Comparison of ENCODE assay signal across 27 cellular contexts in the genomic region with DNA sequence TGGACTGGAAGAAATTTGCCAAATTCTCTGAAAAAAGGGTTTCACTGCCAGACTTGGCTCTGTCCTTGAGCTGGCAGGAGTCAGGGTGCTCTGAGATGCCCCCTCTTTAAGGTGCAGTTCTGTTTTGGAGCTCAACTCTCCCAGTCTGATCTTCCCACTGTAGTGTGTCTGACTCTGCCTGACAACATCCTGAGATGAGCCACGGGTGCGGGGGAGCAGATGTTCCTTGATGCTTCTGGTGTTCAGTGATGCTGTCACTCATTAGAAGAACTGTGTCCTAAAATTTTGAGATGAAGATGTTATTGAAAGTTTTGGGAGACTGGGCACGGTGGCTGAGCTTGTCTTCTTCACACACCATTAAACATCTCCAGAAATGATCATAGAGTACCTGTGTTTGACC.
"Had no signal": no experiment of that assay in that cellular context is flagged by ENCODE, and none has a peak within 500 bp of the region (broad histone marks: within the 10 kb centered on the region; RNA-seq: fewer than 3 reads in every experiment).

No MANE protein-coding gene starts in this region.

- H3K4me3 ChIP-seq: neural progenitor cell, ovary, right lobe of liver, sigmoid colon, stomach, thoracic aorta, thyroid gland, tibial nerve, upper lobe of right lung had no signal

- H3K79me2 ChIP-seq: parathyroid adenoma had no signal

- DNase-seq: naive B cell; naive thymus-derived CD8-positive, alpha-beta T cell; nephron progenitor cell; occipital lobe; ovary; right cardiac atrium; right lobe of liver; sigmoid colon; small intestine; stimulated activated CD4-positive, alpha-beta T cell treated with anti-CD3 and anti-CD28 coated beads, Interleukin-15, amount 100 ng/mL, for 24 hours; stimulated activated CD4-positive, alpha-beta T cell treated with anti-CD3 and anti-CD28 coated beads, Interleukin-2, amount 100 ng/mL, for 24 hours; stimulated activated CD4-positive, alpha-beta T cell treated with anti-CD3 and anti-CD28 coated beads, Interleukin-2, amount 100 ng/mL, for 48 hours; stimulated activated CD4-positive, alpha-beta T cell treated with anti-CD3 and anti-CD28 coated beads, Interleukin-4, amount 100 ng/mL, for 24 hours; stimulated activated naive B cell treated with anti-CD40 and anti-IgM and Interleukin-4, amounts not matched to agents 10 μg/mL and 1 μg/mL and 100 μg/mL, for 72 hours; stimulated activated naive CD4-positive, alpha-beta T cell treated with Interleukin-2 at 50 U/mL for 16 hours; stomach; thyroid gland; upper lobe of right lung had no signal

- H3K27ac ChIP-seq: neural progenitor cell, ovary, parathyroid adenoma, right lobe of liver, sigmoid colon, stomach, thoracic aorta, thyroid gland, tibial nerve, upper lobe of right lung had no signal

- H3K36me3 ChIP-seq: neural progenitor cell, ovary, right lobe of liver, sigmoid colon, stomach, thoracic aorta, thyroid gland, tibial nerve, upper lobe of right lung had no signal

- H2AFZ ChIP-seq: neural progenitor cell, parathyroid adenoma had no signal

- H3K4me1 ChIP-seq: neural progenitor cell, parathyroid adenoma, right lobe of liver, sigmoid colon, thyroid gland, tibial nerve, upper lobe of right lung had no signal

- H3K27me3 ChIP-seq: neural progenitor cell, ovary, sigmoid colon, stomach, thyroid gland, tibial nerve, upper lobe of right lung had no signal

- H3K4me2 ChIP-seq: neural progenitor cell had no signal

- H3K9me3 ChIP-seq: ovary, right lobe of liver, sigmoid colon, stomach, thoracic aorta, thyroid gland, tibial nerve, upper lobe of right lung had no signal

- ATAC-seq: naive thymus-derived CD8-positive, alpha-beta T cell; natural killer cell treated with Interleukin-12 subunit alpha and Interleukin-12 subunit beta and Interleukin-15 and Interleukin-18, amount 100 ng/mL, for 72 hours; right cardiac atrium; right lobe of liver; stimulated activated effector memory CD8-positive, alpha-beta T cell treated with anti-CD3 and anti-CD28 coated beads, Interleukin-12 subunit alpha, Interleukin-12 subunit beta, amount 100 ng/mL, for 72 hours; stimulated activated naive B cell treated with anti-CD40 and anti-IgM and Interleukin-4, amounts not matched to agents 10 μg/mL and 1 μg/mL and 100 μg/mL, for 72 hours; upper lobe of right lung had no signal

- H3K36me3 Mint-ChIP-seq: naive B cell; naive thymus-derived CD8-positive, alpha-beta T cell; natural killer cell treated with Interleukin-12 subunit alpha and Interleukin-12 subunit beta and Interleukin-15 and Interleukin-18, amount 100 ng/mL, for 72 hours; neural progenitor cell; stimulated activated effector memory CD8-positive, alpha-beta T cell treated with anti-CD3 and anti-CD28 coated beads, Interleukin-12 subunit alpha, Interleukin-12 subunit beta, amount 100 ng/mL, for 72 hours; stimulated activated naive B cell treated with anti-CD40 and anti-IgM and Interleukin-4, amounts not matched to agents 10 μg/mL and 1 μg/mL and 100 μg/mL, for 72 hours; type B pancreatic cell had no signal

- H3K4me1 Mint-ChIP-seq: naive thymus-derived CD8-positive, alpha-beta T cell; stimulated activated effector memory CD8-positive, alpha-beta T cell treated with anti-CD3 and anti-CD28 coated beads, Interleukin-12 subunit alpha, Interleukin-12 subunit beta, amount 100 ng/mL, for 72 hours; stimulated activated naive B cell treated with anti-CD40 and anti-IgM and Interleukin-4, amounts not matched to agents 10 μg/mL and 1 μg/mL and 100 μg/mL, for 72 hours had no signal

- H3K4me3 Mint-ChIP-seq: naive thymus-derived CD8-positive, alpha-beta T cell; natural killer cell treated with Interleukin-12 subunit alpha and Interleukin-12 subunit beta and Interleukin-15 and Interleukin-18, amount 100 ng/mL, for 72 hours; nephron progenitor cell; neural progenitor cell; stimulated activated effector memory CD8-positive, alpha-beta T cell treated with anti-CD3 and anti-CD28 coated beads, Interleukin-12 subunit alpha, Interleukin-12 subunit beta, amount 100 ng/mL, for 72 hours; stimulated activated naive B cell treated with anti-CD40 and anti-IgM and Interleukin-4, amounts not matched to agents 10 μg/mL and 1 μg/mL and 100 μg/mL, for 72 hours; stimulated activated naive CD8-positive, alpha-beta T cell treated with anti-CD3 and anti-CD28 coated beads, Interleukin-15, Interleukin-2, amounts not matched to agents 100 ng/mL and 50 ng/mL, for 24 hours; type B pancreatic cell had no signal

- H3K9ac ChIP-seq: neural progenitor cell, parathyroid adenoma had no signal

- H3K9me3 Mint-ChIP-seq: naive B cell; nephron progenitor cell; neural progenitor cell; stimulated activated naive B cell treated with anti-CD40 and anti-IgM and Interleukin-4, amounts not matched to agents 10 μg/mL and 1 μg/mL and 100 μg/mL, for 72 hours; type B pancreatic cell had no signal

- H3K27ac Mint-ChIP-seq: naive thymus-derived CD8-positive, alpha-beta T cell; natural killer cell treated with Interleukin-12 subunit alpha and Interleukin-12 subunit beta and Interleukin-15 and Interleukin-18, amount 100 ng/mL, for 72 hours; nephron progenitor cell; neural progenitor cell; progenitor cell of endocrine pancreas; stimulated activated effector memory CD8-positive, alpha-beta T cell treated with anti-CD3 and anti-CD28 coated beads, Interleukin-12 subunit alpha, Interleukin-12 subunit beta, amount 100 ng/mL, for 72 hours; stimulated activated naive B cell treated with anti-CD40 and anti-IgM and Interleukin-4, amounts not matched to agents 10 μg/mL and 1 μg/mL and 100 μg/mL, for 72 hours; stimulated activated naive CD8-positive, alpha-beta T cell treated with anti-CD3 and anti-CD28 coated beads, Interleukin-15, Interleukin-2, amounts not matched to agents 100 ng/mL and 50 ng/mL, for 24 hours; type B pancreatic cell had no signal

- H3K27me3 Mint-ChIP-seq: naive B cell; naive thymus-derived CD8-positive, alpha-beta T cell; natural killer cell treated with Interleukin-12 subunit alpha and Interleukin-12 subunit beta and Interleukin-15 and Interleukin-18, amount 100 ng/mL, for 72 hours; stimulated activated naive B cell treated with anti-CD40 and anti-IgM and Interleukin-4, amounts not matched to agents 10 μg/mL and 1 μg/mL and 100 μg/mL, for 72 hours; stimulated activated naive CD8-positive, alpha-beta T cell treated with anti-CD3 and anti-CD28 coated beads, Interleukin-15, Interleukin-2, amounts not matched to agents 100 ng/mL and 50 ng/mL, for 24 hours; type B pancreatic cell had no signal
